ENCODE assay signal across 8 cellular contexts in the genomic region with DNA sequence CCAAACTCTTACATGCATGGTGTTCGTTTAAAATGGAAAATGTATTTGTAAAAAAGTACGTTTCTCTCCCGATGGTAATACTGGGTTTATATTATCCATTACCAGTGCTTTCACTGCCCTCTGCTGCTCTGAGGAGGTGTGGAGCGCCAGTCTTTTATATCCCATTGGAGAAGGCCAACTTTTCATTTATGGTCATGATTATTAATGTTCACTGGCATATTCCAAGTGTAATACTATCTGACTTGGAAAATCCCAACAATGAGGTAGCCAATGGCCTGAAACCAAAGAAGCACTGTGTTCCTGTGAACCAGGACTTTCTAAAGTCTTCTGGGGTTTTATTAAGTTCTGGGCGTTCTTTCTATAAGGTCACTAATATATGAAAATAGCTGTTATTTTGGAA.
DNase-seq lines count a peak whose midpoint lies in the region; ATAC-seq and TF ChIP-seq lines count a peak whose summit lies in the region.

No MANE protein-coding gene starts in this region.

- POLR2A ChIA-PET in MCF 10A (lab: Yijun Ruan, JAX) = interaction anchor here (0.6 to 1.4 kb wide), 5 partner anchors 81 to 244 kb away, joined by 3 to 5 read pairs (median 3); a partner anchor contains a TSS

- intact Hi-C loops in MCF 10A (cut with micrococcal nuclease) (loop anchor here (1.0 to 10.0 kb wide), 4 partner anchors 79 to 430 kb away; a partner anchor contains a TSS), vagina (cut with DNase I) (loop anchor here (2.0 kb wide), 2 partner anchors 81 to 197 kb away; a partner anchor contains a TSS)

- CTCF ChIA-PET in MCF 10A (lab: Yijun Ruan, JAX) = interaction anchor here (0.6 to 5.9 kb wide), 25 partner anchors 9 to 1096 kb away, joined by 3 to 85 read pairs (median 4); a partner anchor contains a TSS

- H3K9me3 ChIP-seq in vagina = no peaks in the 10 kb centered on the region

- no peaks in the 10 kb centered on the region for H3K27me3 ChIP-seq in vagina

- TF ChIP-seq POLR2A in vagina (IDR thresholded peaks at IDR 0.05) = no peak

- H3K9me3 Mint-ChIP-seq in MCF 10A (ENCODE audit: unreplicated experiment) = no peaks in the 10 kb centered on the region
- no peaks in the 10 kb centered on the region for H3K9me3 Mint-ChIP-seq in activated T-helper 17 cell treated with anti-CD3 and anti-CD28 coated beads, Interleukin-2, amount 50 U/mL, for 72 hours

- H3K4me1 Mint-ChIP-seq in MCF 10A (ENCODE audit: insufficient read depth, unreplicated experiment) = peaks cover 15% of the 10 kb centered on the region
- peaks cover 6% of the 10 kb centered on the region for H3K4me1 Mint-ChIP-seq in activated T-helper 17 cell treated with anti-CD3 and anti-CD28 coated beads, Interleukin-2, amount 50 U/mL, for 72 hours

- peak; percentile 23 for DNase-seq in NCI-H2227 (lab: John Stamatoyannopoulos, UW; ENCODE audit: unreplicated experiment)
- DNase-seq in MCF 10A (ENCODE audit: unreplicated experiment) = peak; percentile 71
- DNase-seq in left kidney (ENCODE audit: low read depth, low spot score) = peak; percentile 60
- no peak for DNase-seq in vagina (ENCODE audit: extremely low spot score in 2 of 2)

- no peak overlapping the region for H3K27ac Mint-ChIP-seq in MCF 10A (ENCODE audit: low read depth, unreplicated experiment)
- H3K27ac Mint-ChIP-seq in activated T-helper 17 cell treated with anti-CD3 and anti-CD28 coated beads, Interleukin-2, amount 50 U/mL, for 72 hours = no peak overlapping the region

- H3K36me3 ChIP-seq in vagina = no peaks in the 10 kb centered on the region

- peak; percentile 17; the same call in 1 of the 2 replicates for TF ChIP-seq CTCF in GM12875 (IDR thresholded peaks at IDR 0.05; ENCODE audit: borderline replicate concordance, insufficient read depth, low read depth, low read length)
- TF ChIP-seq CTCF in MCF 10A (IDR thresholded peaks at IDR 0.05; ENCODE audit: unreplicated experiment) = peak; percentile 55
- peak in 2 of 3 experiments; percentile 4 to 56 for TF ChIP-seq CTCF in vagina (IDR thresholded peaks at IDR 0.05)

- no peaks in the 10 kb centered on the region for H3K27me3 Mint-ChIP-seq in MCF 10A (ENCODE audit: insufficient read depth, unreplicated experiment)
- H3K27me3 Mint-ChIP-seq in activated T-helper 17 cell treated with anti-CD3 and anti-CD28 coated beads, Interleukin-2, amount 50 U/mL, for 72 hours = no peaks in the 10 kb centered on the region

- peak overlapping the region; percentile 37 for H3K27ac ChIP-seq in vagina

- peaks cover 49% of the 10 kb centered on the region for H3K4me1 ChIP-seq in vagina

- no peaks in the 10 kb centered on the region for H3K36me3 Mint-ChIP-seq in MCF 10A (ENCODE audit: insufficient read depth, unreplicated experiment)
- no peaks in the 10 kb centered on the region for H3K36me3 Mint-ChIP-seq in activated T-helper 17 cell treated with anti-CD3 and anti-CD28 coated beads, Interleukin-2, amount 50 U/mL, for 72 hours (ENCODE audit: low read depth)

- no peak overlapping the region for H3K4me3 Mint-ChIP-seq in MCF 10A (ENCODE audit: unreplicated experiment)
- no peak overlapping the region for H3K4me3 Mint-ChIP-seq in activated T-helper 17 cell treated with anti-CD3 and anti-CD28 coated beads, Interleukin-2, amount 50 U/mL, for 72 hours

- H3K4me3 ChIP-seq in GM12875 (ENCODE audit: low read depth, low read length) (no peak overlapping the region), vagina (no peak overlapping the region)

- no TSS peak for BruUV-seq in MCF 10A (replicated peaks; lab: Mats Ljungman, UMichigan)

- ATAC-seq in HG03565 (IDR thresholded peaks at IDR 0.05; ENCODE audit: unreplicated experiment) = no peak
- no peak for ATAC-seq in HG03469 (IDR thresholded peaks at IDR 0.05; ENCODE audit: unreplicated experiment)
- no peak for ATAC-seq in activated T-helper 17 cell treated with anti-CD3 and anti-CD28 coated beads, Interleukin-2, amount 50 U/mL, for 72 hours (replicated peaks)

Comparison
In these comparisons a context has a peak if more than half of its experiments do, and no peak if none do; other contexts are left out.
1. DNase-seq: peak in NCI-H2227 (single experiment), MCF 10A (single experiment) and left kidney (single experiment); none in vagina (0 of 2).
2. Peak in every context shown above with its lines, with median percentiles within 50 percentile points of each other: CTCF ChIP-seq.